ENCODE assay signal across 8 cellular contexts in genomic region chr2:74439373-74440004, GRCh38. TPM values are rescaled to one million over a fixed set of nuclear protein-coding genes. Genes with fewer than 3 reads are reported as not detected.
A peak's percentile ranks its signal among the peaks of the same experiment; 100 is the strongest.
DNase-seq lines count a peak whose midpoint lies in the region; TF ChIP-seq lines count a peak whose summit lies in the region.

No MANE protein-coding gene starts in this region.

- peak overlapping the region in 2 of 3 donors; percentile 11 to 20 for H3K27ac Mint-ChIP-seq in IgD-negative memory B cell
- peak overlapping the region; percentile 80 for H3K27ac Mint-ChIP-seq in MCF 10A (ENCODE audit: low read depth, unreplicated experiment)

- H3K4me3 ChIP-seq in lower leg skin (ENCODE audit: low read depth, poor library complexity, severe bottlenecking): peak overlapping the region; percentile 24

- H3K4me3 Mint-ChIP-seq in IgD-negative memory B cell: peak overlapping the region in 3 of 4 donors; percentile 48 to 65 (median 55)
- peak overlapping the region; percentile 78 for H3K4me3 Mint-ChIP-seq in MCF 10A (ENCODE audit: unreplicated experiment)

- H3K4me1 Mint-ChIP-seq in IgD-negative memory B cell (peaks cover 11 to 18% (median 18%) of the 10 kb centered on the region in 3 donors), MCF 10A (ENCODE audit: insufficient read depth, unreplicated experiment) (peaks cover 15% of the 10 kb centered on the region)

- no peak for DNase-seq in MCF 10A (ENCODE audit: unreplicated experiment)
- DNase-seq in lower leg skin (ENCODE audit: low spot score in 2 of 2): no peak
- no peak for DNase-seq in HUDEP-2 (lab: John Stamatoyannopoulos, UW; ENCODE audit: unreplicated experiment in 76 of 76)
- no peak for DNase-seq in NCI-H446 (lab: John Stamatoyannopoulos, UW)
- no peak for DNase-seq in stimulated activated CD4-positive, alpha-beta T cell treated with anti-CD3 and anti-CD28 coated beads, Interleukin-1b, Interleukin-23, amount 100 ng/mL, for 48 hours
- DNase-seq in kidney tubule cell (ENCODE audit: low spot score): no peak

- H3K9me3 Mint-ChIP-seq in IgD-negative memory B cell (no peaks in the 10 kb centered on the region), MCF 10A (ENCODE audit: unreplicated experiment) (no peaks in the 10 kb centered on the region)

- peak overlapping the region; percentile 98 for H3K27ac ChIP-seq in temporal lobe (ENCODE audit: low read depth, low read length)

- BruUV-seq in MCF 10A (replicated peaks; lab: Mats Ljungman, UMichigan): no TSS peak

- CTCF ChIA-PET in MCF 10A (lab: Yijun Ruan, JAX): interaction anchor here (0.6 to 1.2 kb wide), 7 partner anchors 8 to 148 kb away, joined by 3 read pairs; partner anchors contain the start of gene INO80B

- intact Hi-C loops in MCF 10A (cut with micrococcal nuclease) (loop anchor here (2.0 kb wide), 1 partner anchor 15 kb away; the partner anchor contains the start of gene INO80B), lower leg skin (cut with DNase I; ENCODE audit: low total_unique reads) (no loop called here)

- TF ChIP-seq POLR2A in lower leg skin (IDR thresholded peaks at IDR 0.05): no peak

- H3K27me3 Mint-ChIP-seq in IgD-negative memory B cell: peaks cover 16% of the 10 kb centered on the region
- H3K27me3 Mint-ChIP-seq in MCF 10A (ENCODE audit: insufficient read depth, unreplicated experiment): no peaks in the 10 kb centered on the region

- H3K36me3 Mint-ChIP-seq in IgD-negative memory B cell (no peaks in the 10 kb centered on the region), MCF 10A (ENCODE audit: insufficient read depth, unreplicated experiment) (peaks cover 21% of the 10 kb centered on the region)

- 34 to 45% methylated on average over 8 of the region's 8 CpGs for WGBS in lower leg skin, 2 donors

- POLR2A ChIA-PET in MCF 10A (lab: Yijun Ruan, JAX): interaction anchor here (0.9 to 4.8 kb wide), 10 partner anchors 8 to 261 kb away, joined by 3 to 132 read pairs (median 13); partner anchors contain the start of genes C2orf81, CCDC142, INO80B and MOB1A

- TF ChIP-seq CTCF in MCF 10A (IDR thresholded peaks at IDR 0.05; ENCODE audit: unreplicated experiment) (no peak), lower leg skin (IDR thresholded peaks at IDR 0.05) (no peak)

RNA-seq across cellular contexts. Expression of gene RTKN, which starts 2.2 kb away (rescaled TPM):
- 0.88 TPM for polyA plus RNA-seq in IgD-negative memory B cell
- total RNA-seq in MCF 10A (2022) (49.1 and 63.0 TPM in 2 replicates), lower leg skin (10 to 100 TPM; 44.9 to 71.8 (median 48.3) TPM), temporal lobe (3.4 TPM)

RNA-seq across cellular contexts. Expression of gene INO80B, which starts 15.4 kb away (rescaled TPM):
- polyA plus RNA-seq in IgD-negative memory B cell: 11.4 TPM
- total RNA-seq in MCF 10A (2022) (34.6 and 36.0 TPM in 2 replicates), lower leg skin (10 to 100 TPM; 19.3 to 39.6 (median 31.8) TPM), temporal lobe (6.9 TPM)

RNA-seq across cellular contexts. Expression of gene WDR54, which starts 18.0 kb away (rescaled TPM):
- polyA plus RNA-seq in IgD-negative memory B cell: 39.0 TPM
- 16.4 and 19.9 TPM in 2 replicates for total RNA-seq in MCF 10A (2022)
- total RNA-seq in lower leg skin: 10 to 100 TPM in 1 of 4 donors, 1 to 10 TPM in 3; 5.5 to 13.3 (median 8.0) TPM
- total RNA-seq in temporal lobe: 32.9 TPM

RNA-seq across cellular contexts. Expression of gene C2orf81, which starts 18.1 kb away (rescaled TPM):
- polyA plus RNA-seq in IgD-negative memory B cell: 5.6 TPM
- 4.3 and 5.6 TPM in 2 replicates for total RNA-seq in MCF 10A (2022)
- total RNA-seq in lower leg skin: 1 to 10 TPM in 3 of 4 donors, under 1 TPM in 1; 0.34 to 2.4 (median 1.2) TPM
- 1.2 TPM for total RNA-seq in temporal lobe

RNA-seq across cellular contexts. Expression of gene WBP1, which starts 18.7 kb away (rescaled TPM):
- polyA plus RNA-seq in IgD-negative memory B cell: 39.5 TPM
- total RNA-seq in MCF 10A (2022) (45.7 and 46.5 TPM in 2 replicates), lower leg skin (10 to 100 TPM; 35.9 to 44.9 (median 38.1) TPM), temporal lobe (18.4 TPM)

Comparison
In these comparisons a context has a peak if more than half of its experiments do, and no peak if none do; other contexts are left out.
1. RNA of gene RTKN, which starts 2.2 kb away (total RNA-seq): 49.1 to 63.0 TPM in MCF 10A and 44.9 to 71.8 TPM in lower leg skin; 3.4 TPM in temporal lobe (single experiment); every median in the first group is over 10 times any median in the second.